19 cellular contexts compared by ENCODE assay signal in genomic region chr3:124888482-124889441, GRCh38. TPM values are rescaled to one million over a fixed set of nuclear protein-coding genes. Genes with fewer than 3 reads are reported as not detected.
DNase-seq lines count a peak whose midpoint lies in the region; ATAC-seq and TF ChIP-seq lines count a peak whose summit lies in the region.
"Had no signal": no experiment of that assay in that cellular context is flagged by ENCODE, and none has a peak within 500 bp of the region (broad histone marks: within the 10 kb centered on the region; RNA-seq: fewer than 3 reads in every experiment).

No MANE protein-coding gene starts in this region.

- H3K9me3 ChIP-seq in SK-N-MC (ENCODE audit: low read depth, low read length) (no peaks in the 10 kb centered on the region), sigmoid colon (no peaks in the 10 kb centered on the region)
- H3K9me3 ChIP-seq: neutrophil had no signal

- CTCF ChIA-PET in activated CD8-positive, alpha-beta memory T cell treated with anti-CD3 and anti-CD28 coated beads, Interleukin-2, amount 10 ng/mL, durations not matched to agents 7 days and 5 days (lab: Charles Lee), result interaction anchor here (0.6 to 4.5 kb wide), 3 partner anchors 13 to 128 kb away, joined by 3 to 26 read pairs (median 9); no protein-coding TSS in a partner anchor

- H3K4me1 ChIP-seq in sigmoid colon, result peaks cover 0 to 39% (median 25%) of the 10 kb centered on the region in 4 donors

- no peaks in the 10 kb centered on the region for H3K36me3 Mint-ChIP-seq in activated CD8-positive, alpha-beta memory T cell treated with anti-CD3 and anti-CD28 coated beads, Interleukin-2, amount 10 ng/mL, durations not matched to agents 7 days and 5 days

- no peaks in the 10 kb centered on the region for H3K27me3 ChIP-seq in sigmoid colon

- H3K27me3 Mint-ChIP-seq in activated CD8-positive, alpha-beta memory T cell treated with anti-CD3 and anti-CD28 coated beads, Interleukin-2, amount 10 ng/mL, durations not matched to agents 7 days and 5 days, result peaks cover 63% of the 10 kb centered on the region

- peaks cover 3% of the 10 kb centered on the region for H3K4me1 Mint-ChIP-seq in activated CD8-positive, alpha-beta memory T cell treated with anti-CD3 and anti-CD28 coated beads, Interleukin-2, amount 10 ng/mL, durations not matched to agents 7 days and 5 days

- no peak for TF ChIP-seq EP300 in sigmoid colon (IDR thresholded peaks at IDR 0.05)

- TF ChIP-seq POLR2A in sigmoid colon (IDR thresholded peaks at IDR 0.05), result no peak

- H3K9me3 Mint-ChIP-seq in activated CD8-positive, alpha-beta memory T cell treated with anti-CD3 and anti-CD28 coated beads, Interleukin-2, amount 10 ng/mL, durations not matched to agents 7 days and 5 days (ENCODE audit: low read depth), result no peaks in the 10 kb centered on the region

- peaks cover 15% of the 10 kb centered on the region for H3K36me3 ChIP-seq in SK-N-MC (ENCODE audit: insufficient read depth, low read length)
- no peaks in the 10 kb centered on the region for H3K36me3 ChIP-seq in sigmoid colon
- H3K36me3 ChIP-seq: neutrophil had no signal

- 58 to 72% methylated on average over 8 of the region's 8 CpGs for WGBS in sigmoid colon, 2 donors

- no peak for ATAC-seq in activated CD8-positive, alpha-beta memory T cell treated with anti-CD3 and anti-CD28 coated beads, Interleukin-2, amount 10 ng/mL, durations not matched to agents 7 days and 5 days
- no peak for ATAC-seq in HG02970 (IDR thresholded peaks at IDR 0.05; ENCODE audit: low FRiP score, unreplicated experiment)
- ATAC-seq: left colon, PC-3 had no signal

- H3K27ac ChIP-seq in SK-N-MC, result no peak overlapping the region
- H3K27ac ChIP-seq in sigmoid colon, result peak overlapping the region in 3 of 4 donors; percentile 5 to 93 (median 92)
- H3K27ac ChIP-seq: neutrophil had no signal

- H3K4me3 ChIP-seq in SK-N-MC (peak overlapping the region; percentile 93; the same call in 1 of the 2 replicates), sigmoid colon (no peak overlapping the region)

- intact Hi-C loops in sigmoid colon (cut with DNase I), result loop anchor here (5.0 kb wide), 1 partner anchor 41 kb away; no protein-coding TSS in a partner anchor

- no peak overlapping the region for H3K9ac ChIP-seq in SK-N-MC (ENCODE audit: insufficient read length)

- TF ChIP-seq CTCF in sigmoid colon (IDR thresholded peaks at IDR 0.05), result no peak

- H3K27ac Mint-ChIP-seq in activated CD8-positive, alpha-beta memory T cell treated with anti-CD3 and anti-CD28 coated beads, Interleukin-2, amount 10 ng/mL, durations not matched to agents 7 days and 5 days, result no peak overlapping the region

- peak overlapping the region; percentile 6 for H3K4me3 Mint-ChIP-seq in activated CD8-positive, alpha-beta memory T cell treated with anti-CD3 and anti-CD28 coated beads, Interleukin-2, amount 10 ng/mL, durations not matched to agents 7 days and 5 days

- DNase-seq in activated CD8-positive, alpha-beta memory T cell treated with anti-CD3 and anti-CD28 coated beads, Interleukin-2, amount 10 ng/mL, durations not matched to agents 7 days and 5 days, result no peak
- DNase-seq in activated CD8-positive, alpha-beta memory T cell treated with anti-CD3 and anti-CD28 coated beads, Interleukin-2, amount 50 U/mL, for 4 hours, result no peak
- no peak for DNase-seq in SK-N-MC (ENCODE audit: low read depth, low spot score)
- DNase-seq in iPS DF 19.7 (ENCODE audit: low read depth, low spot score), result peak; percentile 73
- DNase-seq in sigmoid colon, result peak; percentile 38
- DNase-seq in hepatic stellate cell (ENCODE audit: low spot score), result no peak
- no peak for DNase-seq in dermis blood vessel endothelial cell
- DNase-seq: amygdala; DND-41; effector CD8-positive, alpha-beta T cell; foreskin melanocyte; GOT3; left colon; PC-3 had no signal

RNA-seq across cellular contexts. Expression of gene ITGB5, which starts 1.6 kb away (rescaled TPM):
- 1 to 10 TPM in 1 of 2 experiments, under 1 TPM in 1; 0.18 to 1.2 TPM for total RNA-seq in activated CD8-positive, alpha-beta memory T cell treated with anti-CD3 and anti-CD28 coated beads, Interleukin-2, amount 10 ng/mL, durations not matched to agents 7 days and 5 days
- 100 to 1,000 TPM in 2 of 4 donors, 10 to 100 TPM in 2; 89.2 to 203 (median 125) TPM for total RNA-seq in sigmoid colon
- polyA plus RNA-seq in sigmoid colon, result 10 to 100 TPM; 15.0 to 27.0 (median 22.7) TPM
- 86.6 and 107 TPM in 2 replicates for total RNA-seq in dermis blood vessel endothelial cell

RNA-seq across cellular contexts. Expression of gene MUC13, which starts 45.8 kb away (rescaled TPM):
- total RNA-seq in activated CD8-positive, alpha-beta memory T cell treated with anti-CD3 and anti-CD28 coated beads, Interleukin-2, amount 10 ng/mL, durations not matched to agents 7 days and 5 days, result not detected
- total RNA-seq in sigmoid colon (1 to 10 TPM in 1 of 4 donors, not detected in 3; 1.4 TPM), dermis blood vessel endothelial cell (not detected in 2 replicates)
- polyA plus RNA-seq in sigmoid colon, result 100 to 1,000 TPM in 2 of 3 donors, 10 to 100 TPM in 1; 81.7 to 440 (median 156) TPM
- total RNA-seq: activated CD8-positive, alpha-beta memory T cell treated with anti-CD3 and anti-CD28 coated beads for 36 hours; T-helper 1 cell treated with Interleukin-12 subunit alpha and Interleukin-12 subunit beta and Interleukin-4 antibody, amounts not matched to agents 30 ng/mL and 1 ng/mL, for 36 hours; urinary bladder had no signal
- polyA plus RNA-seq: urinary bladder had no signal

Comparison
In these comparisons a context has a peak if more than half of its experiments do, and no peak if none do; other contexts are left out.
1. DNase-seq: peak in iPS DF 19.7 (single experiment) and sigmoid colon (single experiment); none in activated CD8-positive, alpha-beta memory T cell treated with anti-CD3 and anti-CD28 coated beads, Interleukin-2, amount 10 ng/mL, durations not matched to agents 7 days and 5 days (single experiment), activated CD8-positive, alpha-beta memory T cell treated with anti-CD3 and anti-CD28 coated beads, Interleukin-2, amount 50 U/mL, for 4 hours (single experiment), SK-N-MC (single experiment), hepatic stellate cell (single experiment) and dermis blood vessel endothelial cell (single experiment).
2. RNA of gene ITGB5, which starts 1.6 kb away (total RNA-seq): 89.2 to 203 TPM in sigmoid colon and 86.6 to 107 TPM in dermis blood vessel endothelial cell; 0.18 to 1.2 TPM in activated CD8-positive, alpha-beta memory T cell treated with anti-CD3 and anti-CD28 coated beads, Interleukin-2, amount 10 ng/mL, durations not matched to agents 7 days and 5 days; every median in the first group is over 10 times any median in the second.